Comparison of ENCODE assay signal across 20 cellular contexts in the genomic region with DNA sequence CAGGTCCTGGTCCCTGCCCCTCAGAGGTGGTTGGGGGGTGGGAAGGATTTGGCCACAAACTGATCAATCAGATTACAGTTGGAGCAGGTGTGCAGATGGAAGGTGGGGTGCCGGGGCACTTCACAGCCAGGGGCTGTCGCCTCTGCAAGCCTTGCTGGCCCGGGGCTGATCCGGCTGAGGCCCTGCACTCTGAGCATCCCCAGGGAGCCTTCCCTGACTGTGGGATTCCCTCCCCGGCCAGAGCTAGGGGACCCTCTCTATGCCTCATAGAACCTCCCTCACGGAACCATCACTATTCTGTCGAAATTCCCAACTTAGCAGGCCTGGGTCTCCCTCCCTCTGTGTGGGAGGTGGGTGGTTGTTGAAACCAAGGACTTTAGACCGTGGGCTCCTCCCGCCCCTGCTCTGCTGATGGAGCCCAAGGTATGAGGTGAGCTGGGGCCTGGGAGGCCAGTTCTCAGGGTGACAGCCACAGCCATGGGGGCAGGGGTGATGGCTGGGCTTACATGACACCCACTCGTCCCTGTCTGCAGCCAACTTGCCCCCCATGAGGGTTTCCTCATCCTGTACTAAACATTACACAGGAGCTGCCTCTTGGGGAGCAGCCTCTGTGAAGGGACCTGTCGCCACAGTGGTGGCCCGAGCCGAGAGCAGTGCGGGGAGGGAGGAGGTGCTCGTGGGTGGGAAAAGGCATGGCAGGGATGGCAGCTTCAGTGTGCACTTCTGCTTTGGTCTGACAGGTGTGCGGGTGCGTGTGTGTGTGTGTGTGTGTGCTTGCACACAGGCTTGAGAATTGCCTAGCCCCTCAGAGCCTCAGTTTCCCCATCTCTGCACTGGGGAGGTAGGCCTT. TPM values are rescaled to one million over a fixed set of nuclear protein-coding genes. Genes with fewer than 3 reads are reported as not detected.
DNase-seq lines count a peak whose midpoint lies in the region; ATAC-seq and TF ChIP-seq lines count a peak whose summit lies in the region.
"Had no signal": no experiment of that assay in that cellular context is flagged by ENCODE, and none has a peak within 500 bp of the region (broad histone marks: within the 10 kb centered on the region; RNA-seq: fewer than 3 reads in every experiment).

No MANE protein-coding gene starts in this region.

- no peak for TF ChIP-seq CTCF in activated CD8-positive, alpha-beta T cell treated with anti-CD3 and anti-CD28 coated beads for 36 hours (IDR thresholded peaks at IDR 0.05)
- TF ChIP-seq CTCF in OCI-LY3 (IDR thresholded peaks at IDR 0.05; ENCODE audit: low read depth, low read length): no peak

- peaks cover 12% of the 10 kb centered on the region; the same call in 1 of the 2 replicates for H3K79me2 ChIP-seq in OCI-LY3 (ENCODE audit: low read length)
- H3K79me2 ChIP-seq: parathyroid adenoma had no signal

- CTCF ChIA-PET in activated CD8-positive, alpha-beta T cell treated with anti-CD3 and anti-CD28 coated beads for 36 hours (lab: Charles Lee): interaction anchor here (1.5 to 2.2 kb wide), 3 partner anchors 23 to 26 kb away, joined by 3 to 11 read pairs (median 6); no protein-coding TSS in a partner anchor
- CTCF ChIA-PET in activated CD8-positive, alpha-beta T cell treated with anti-CD3 and anti-CD28 coated beads, Interleukin-2, amount 10 ng/mL, durations not matched to agents 7 days and 5 days (lab: Charles Lee): no interaction called here

- H3K4me3 Mint-ChIP-seq in activated CD8-positive, alpha-beta T cell treated with anti-CD3 and anti-CD28 coated beads for 36 hours: no peak overlapping the region
- no peak overlapping the region for H3K4me3 Mint-ChIP-seq in activated CD8-positive, alpha-beta T cell treated with anti-CD3 and anti-CD28 coated beads, Interleukin-2, amount 10 ng/mL, durations not matched to agents 7 days and 5 days

- no peaks in the 10 kb centered on the region for H3K36me3 Mint-ChIP-seq in activated CD8-positive, alpha-beta T cell treated with anti-CD3 and anti-CD28 coated beads for 36 hours (ENCODE audit: low read depth)
- no peaks in the 10 kb centered on the region for H3K36me3 Mint-ChIP-seq in activated CD8-positive, alpha-beta T cell treated with anti-CD3 and anti-CD28 coated beads, Interleukin-2, amount 10 ng/mL, durations not matched to agents 7 days and 5 days (ENCODE audit: low read depth)

- no peaks in the 10 kb centered on the region; the same call in 1 of the 2 replicates for H3K27me3 ChIP-seq in OCI-LY3 (ENCODE audit: low read depth, low read length)
- H3K27me3 ChIP-seq in thymus (ENCODE audit: control insufficient read depth, insufficient read depth): no peaks in the 10 kb centered on the region

- peaks cover 56% of the 10 kb centered on the region for H3K4me1 Mint-ChIP-seq in activated CD8-positive, alpha-beta T cell treated with anti-CD3 and anti-CD28 coated beads for 36 hours (ENCODE audit: low read depth)
- peaks cover 45% of the 10 kb centered on the region for H3K4me1 Mint-ChIP-seq in activated CD8-positive, alpha-beta T cell treated with anti-CD3 and anti-CD28 coated beads, Interleukin-2, amount 10 ng/mL, durations not matched to agents 7 days and 5 days (ENCODE audit: low read depth)

- no peaks in the 10 kb centered on the region for H3K27me3 Mint-ChIP-seq in activated CD8-positive, alpha-beta T cell treated with anti-CD3 and anti-CD28 coated beads for 36 hours
- H3K27me3 Mint-ChIP-seq in activated CD8-positive, alpha-beta T cell treated with anti-CD3 and anti-CD28 coated beads, Interleukin-2, amount 10 ng/mL, durations not matched to agents 7 days and 5 days (ENCODE audit: low read depth): no peaks in the 10 kb centered on the region

- H3K4me2 ChIP-seq in OCI-LY3 (ENCODE audit: low read length): peak overlapping the region; percentile 95

- intact Hi-C loops in activated CD8-positive, alpha-beta T cell treated with anti-CD3 and anti-CD28 coated beads for 36 hours (cut with micrococcal nuclease): no loop called here
- intact Hi-C loops in Right ventricle myocardium inferior (cut with DNase I): no loop called here

- ATAC-seq in activated CD8-positive, alpha-beta T cell treated with anti-CD3 and anti-CD28 coated beads for 36 hours: no peak
- no peak for ATAC-seq in activated CD8-positive, alpha-beta T cell treated with anti-CD3 and anti-CD28 coated beads, Interleukin-2, amount 10 ng/mL, durations not matched to agents 7 days and 5 days
- ATAC-seq in left lobe of liver (peak; percentile 3), Right ventricle myocardium inferior (no peak)

- H3K36me3 ChIP-seq in OCI-LY3 (replicated peaks; ENCODE audit: low read depth, low read length) (peaks cover 4% of the 10 kb centered on the region), thymus (ENCODE audit: control insufficient read depth, insufficient read depth) (peaks cover 39% of the 10 kb centered on the region)
- H3K36me3 ChIP-seq: left ventricle myocardium inferior, thoracic aorta had no signal

- 14% methylated on average over 17 of the region's 17 CpGs for WGBS in thymus

- no peak overlapping the region for H2AFZ ChIP-seq in OCI-LY3 (ENCODE audit: low read depth, low read length)
- H2AFZ ChIP-seq: parathyroid adenoma had no signal

- H3K9me3 Mint-ChIP-seq in activated CD8-positive, alpha-beta T cell treated with anti-CD3 and anti-CD28 coated beads for 36 hours: no peaks in the 10 kb centered on the region
- no peaks in the 10 kb centered on the region for H3K9me3 Mint-ChIP-seq in activated CD8-positive, alpha-beta T cell treated with anti-CD3 and anti-CD28 coated beads, Interleukin-2, amount 10 ng/mL, durations not matched to agents 7 days and 5 days (ENCODE audit: insufficient read depth)

- H3K4me3 ChIP-seq in OCI-LY3 (ENCODE audit: low read length) (no peak overlapping the region; the same call in 1 of the 2 replicates), thymus (ENCODE audit: low read length) (peak overlapping the region; percentile 82)
- H3K4me3 ChIP-seq: SK-N-MC had no signal

- H4K20me1 ChIP-seq in OCI-LY3 (ENCODE audit: insufficient read depth, low read length): peaks cover 19% of the 10 kb centered on the region

- H3K27ac ChIP-seq in OCI-LY3 (ENCODE audit: low read length): no peak overlapping the region
- peak overlapping the region; percentile 84 for H3K27ac ChIP-seq in thymus (ENCODE audit: low read depth)
- H3K27ac ChIP-seq: 22Rv1, left ventricle myocardium inferior, parathyroid adenoma, SK-N-MC, thoracic aorta had no signal

- H3K4me1 ChIP-seq in OCI-LY3 (ENCODE audit: low read length): peaks cover 57% of the 10 kb centered on the region
- peaks cover 44% of the 10 kb centered on the region for H3K4me1 ChIP-seq in thymus (ENCODE audit: control insufficient read depth, insufficient read depth, low read length)

- H3K9ac ChIP-seq in OCI-LY3 (ENCODE audit: low read length): no peak overlapping the region
- H3K9ac ChIP-seq: parathyroid adenoma had no signal

- POLR2A ChIA-PET in activated CD8-positive, alpha-beta T cell treated with anti-CD3 and anti-CD28 coated beads for 36 hours (lab: Charles Lee): no interaction called here
- POLR2A ChIA-PET in activated CD8-positive, alpha-beta T cell treated with anti-CD3 and anti-CD28 coated beads, Interleukin-2, amount 10 ng/mL, durations not matched to agents 7 days and 5 days (lab: Charles Lee): no interaction called here

- DNase-seq in activated CD8-positive, alpha-beta T cell treated with anti-CD3 and anti-CD28 coated beads for 36 hours: peak; percentile 22
- no peak for DNase-seq in activated CD8-positive, alpha-beta T cell treated with anti-CD3 and anti-CD28 coated beads, Interleukin-2, amount 10 ng/mL, durations not matched to agents 7 days and 5 days
- no peak for DNase-seq in left lobe of liver (ENCODE audit: low spot score)
- no peak for DNase-seq in NCI-H1436 treated with DMSO at 0.1 percent for 48 hours (lab: John Stamatoyannopoulos, UW)
- no peak for DNase-seq in Right ventricle myocardium inferior (ENCODE audit: missing footprints)
- DNase-seq in CD1c-positive myeloid dendritic cell (ENCODE audit: extremely low spot score): no peak
- DNase-seq: activated CD4-positive, alpha-beta T cell treated with anti-CD3 and anti-CD28 coated beads for 48 hours; activated naive CD4-positive, alpha-beta T cell; DMS79 treated with DMSO at 0.1 percent for 48 hours; foreskin melanocyte; left ventricle myocardium inferior; NCI-H2081 treated with DMSO at 0.1 percent for 48 hours; NCI-H524 treated with DMSO at 0.1 percent for 48 hours; stimulated activated CD4-positive, alpha-beta T cell treated with anti-CD3 and anti-CD28 coated beads, Interleukin-4, amount 100 ng/mL, for 24 hours had no signal

- H3K9me3 ChIP-seq in OCI-LY3 (ENCODE audit: insufficient read depth, low read length) (no peaks in the 10 kb centered on the region), thymus (ENCODE audit: control insufficient read depth) (no peaks in the 10 kb centered on the region)
- H3K9me3 ChIP-seq: left ventricle myocardium inferior, thoracic aorta had no signal

- H3K27ac Mint-ChIP-seq in activated CD8-positive, alpha-beta T cell treated with anti-CD3 and anti-CD28 coated beads for 36 hours: no peak overlapping the region
- H3K27ac Mint-ChIP-seq in activated CD8-positive, alpha-beta T cell treated with anti-CD3 and anti-CD28 coated beads, Interleukin-2, amount 10 ng/mL, durations not matched to agents 7 days and 5 days: no peak overlapping the region

RNA-seq across cellular contexts. Expression of a gene that starts 3.7 kb away (rescaled TPM):
- 10 to 100 TPM; 16.2 to 17.5 TPM for total RNA-seq in activated CD8-positive, alpha-beta T cell treated with anti-CD3 and anti-CD28 coated beads for 36 hours
- total RNA-seq in activated CD8-positive, alpha-beta T cell treated with anti-CD3 and anti-CD28 coated beads, Interleukin-2, amount 10 ng/mL, durations not matched to agents 7 days and 5 days: 1 to 10 TPM; 6.3 to 7.3 TPM
- total RNA-seq in left lobe of liver (33.3 TPM), Right ventricle myocardium inferior (11.2 TPM)
- polyA plus RNA-seq in thymus: 114 TPM

RNA-seq across cellular contexts. Expression of a gene that starts 44.1 kb away (rescaled TPM):
- total RNA-seq in activated CD8-positive, alpha-beta T cell treated with anti-CD3 and anti-CD28 coated beads for 36 hours: under 1 TPM; 0.32 to 0.54 TPM
- total RNA-seq in activated CD8-positive, alpha-beta T cell treated with anti-CD3 and anti-CD28 coated beads, Interleukin-2, amount 10 ng/mL, durations not matched to agents 7 days and 5 days: under 1 TPM; 0.42 to 0.55 TPM
- total RNA-seq in left lobe of liver: 3.6 TPM
- polyA plus RNA-seq in thymus: 7.4 TPM
- 24.9 TPM for total RNA-seq in Right ventricle myocardium inferior
